In genomic region chr17:81666092-81666341, GRCh38 we compare ENCODE assay signal across 8 cellular contexts. TPM values are rescaled to one million over a fixed set of nuclear protein-coding genes. Genes with fewer than 3 reads are reported as not detected.
DNase-seq lines count a peak whose midpoint lies in the region; ATAC-seq lines count a peak whose summit lies in the region.

No MANE protein-coding gene starts in this region.

- intact Hi-C loops in activated T-helper 2 cell treated with anti-CD3 and anti-CD28 coated beads, Interferon-gamma antibody, Interleukin-2, Interleukin-4, amounts not matched to agents 10 μg/mL and 5 μg/mL and 100 μg/mL, durations not matched to agents 14 hours and 24 hours and 36 hours (cut with micrococcal nuclease) = loop anchor here (2.0 to 5.0 kb wide), 2 partner anchors 29 to 36 kb away; partner anchors contain the start of genes MRPL12, NPLOC4 and TSPAN10
- intact Hi-C loops in right cardiac atrium (cut with DNase I) = no loop called here

- H3K27ac ChIP-seq in right cardiac atrium (ENCODE audit: low read length) (peak overlapping the region; percentile 68), skeletal muscle tissue (ENCODE audit: low read depth, low read length) (peak overlapping the region; percentile 70)

- H3K4me3 Mint-ChIP-seq in activated T-helper 2 cell treated with anti-CD3 and anti-CD28 coated beads, Interferon-gamma antibody, Interleukin-2, Interleukin-4, amounts not matched to agents 10 μg/mL and 5 μg/mL and 100 μg/mL, durations not matched to agents 14 hours and 24 hours and 36 hours (ENCODE audit: low read depth) = peak overlapping the region; percentile 94

- peak overlapping the region; percentile 95 for H3K27ac Mint-ChIP-seq in activated T-helper 2 cell treated with anti-CD3 and anti-CD28 coated beads, Interferon-gamma antibody, Interleukin-2, Interleukin-4, amounts not matched to agents 10 μg/mL and 5 μg/mL and 100 μg/mL, durations not matched to agents 14 hours and 24 hours and 36 hours

- ATAC-seq in GM19035 (IDR thresholded peaks at IDR 0.05; ENCODE audit: unreplicated experiment) (peak; percentile 22), HG03159 (IDR thresholded peaks at IDR 0.05; ENCODE audit: unreplicated experiment) (peak; percentile 11), right cardiac atrium (peak in 1 of 2 donors; percentile 28)

- peaks cover 29% of the 10 kb centered on the region for H3K4me1 Mint-ChIP-seq in activated T-helper 2 cell treated with anti-CD3 and anti-CD28 coated beads, Interferon-gamma antibody, Interleukin-2, Interleukin-4, amounts not matched to agents 10 μg/mL and 5 μg/mL and 100 μg/mL, durations not matched to agents 14 hours and 24 hours and 36 hours (ENCODE audit: low read depth)

- peaks cover 9 to 18% (median 14%) of the 10 kb centered on the region in 3 donors for H3K36me3 ChIP-seq in skeletal muscle tissue (ENCODE audit: control insufficient read depth in 3 of 3, insufficient read depth in 3 of 3, low read length in 3 of 3)

- H3K9ac ChIP-seq in skeletal muscle tissue (ENCODE audit: low read depth in 1 of 3, low read length in 3 of 3) = peak overlapping the region; percentile 83 to 92 (median 92)

- peaks cover 51% of the 10 kb centered on the region for H3K36me3 Mint-ChIP-seq in activated T-helper 2 cell treated with anti-CD3 and anti-CD28 coated beads, Interferon-gamma antibody, Interleukin-2, Interleukin-4, amounts not matched to agents 10 μg/mL and 5 μg/mL and 100 μg/mL, durations not matched to agents 14 hours and 24 hours and 36 hours (ENCODE audit: low read depth)

- H3K4me1 ChIP-seq in right cardiac atrium (ENCODE audit: control insufficient read depth, insufficient read depth, low read length) = peaks cover 2% of the 10 kb centered on the region
- H3K4me1 ChIP-seq in skeletal muscle tissue (ENCODE audit: control insufficient read depth in 3 of 3, insufficient read depth in 3 of 3, low read length in 3 of 3) = peaks cover 16 to 33% (median 21%) of the 10 kb centered on the region in 3 donors

- no peaks in the 10 kb centered on the region for H3K27me3 Mint-ChIP-seq in activated T-helper 2 cell treated with anti-CD3 and anti-CD28 coated beads, Interferon-gamma antibody, Interleukin-2, Interleukin-4, amounts not matched to agents 10 μg/mL and 5 μg/mL and 100 μg/mL, durations not matched to agents 14 hours and 24 hours and 36 hours (ENCODE audit: low read depth)

- H3K9me3 ChIP-seq in right cardiac atrium (ENCODE audit: control insufficient read depth, low read length) = no peaks in the 10 kb centered on the region
- H3K9me3 ChIP-seq in skeletal muscle tissue (ENCODE audit: control insufficient read depth in 3 of 3, low read length in 3 of 3) = no peaks in the 10 kb centered on the region

- no peak for DNase-seq in activated T-helper 2 cell treated with anti-CD3 and anti-CD28 coated beads, Interferon-gamma antibody, Interleukin-2, Interleukin-4, amounts not matched to agents 10 μg/mL and 5 μg/mL and 100 μg/mL, durations not matched to agents 14 hours and 24 hours and 36 hours (ENCODE audit: low spot score)
- no peak for DNase-seq in right cardiac atrium
- DNase-seq in cortex of kidney (lab: John Stamatoyannopoulos, UW) = no peak
- no peak for DNase-seq in GM19238 (ENCODE audit: insufficient read length, low spot score)
- no peak for DNase-seq in NCI-H2029 (lab: John Stamatoyannopoulos, UW)

- H3K27me3 ChIP-seq in right cardiac atrium (ENCODE audit: control insufficient read depth, insufficient read depth) (no peaks in the 10 kb centered on the region), skeletal muscle tissue (ENCODE audit: control insufficient read depth in 3 of 3, insufficient read depth in 3 of 3, low read length in 3 of 3) (no peaks in the 10 kb centered on the region)

- no peaks in the 10 kb centered on the region for H3K9me3 Mint-ChIP-seq in activated T-helper 2 cell treated with anti-CD3 and anti-CD28 coated beads, Interferon-gamma antibody, Interleukin-2, Interleukin-4, amounts not matched to agents 10 μg/mL and 5 μg/mL and 100 μg/mL, durations not matched to agents 14 hours and 24 hours and 36 hours

- H3K4me3 ChIP-seq in right cardiac atrium (ENCODE audit: low read length) (peak overlapping the region; percentile 74), skeletal muscle tissue (ENCODE audit: low read length in 3 of 3) (peak overlapping the region; percentile 80 to 91 (median 91))

- WGBS in right cardiac atrium = 0% methylated on average over 16 of the region's 16 CpGs

RNA-seq across cellular contexts. Expression of gene OXLD1, which starts 0.4 kb away (rescaled TPM):
- total RNA-seq in activated T-helper 2 cell treated with anti-CD3 and anti-CD28 coated beads, Interferon-gamma antibody, Interleukin-2, Interleukin-4, amounts not matched to agents 10 μg/mL and 5 μg/mL and 100 μg/mL, durations not matched to agents 14 hours and 24 hours and 36 hours = 51.3 and 52.7 TPM in 2 replicates
- 10 to 100 TPM; 20.7 to 27.9 (median 24.6) TPM for total RNA-seq in right cardiac atrium
- 41.0 TPM for polyA plus RNA-seq in right cardiac atrium
- 10.4 TPM for total RNA-seq in skeletal muscle tissue

RNA-seq across cellular contexts. Expression of gene CCDC137, which starts 0.5 kb away (rescaled TPM):
- 50.8 and 51.7 TPM in 2 replicates for total RNA-seq in activated T-helper 2 cell treated with anti-CD3 and anti-CD28 coated beads, Interferon-gamma antibody, Interleukin-2, Interleukin-4, amounts not matched to agents 10 μg/mL and 5 μg/mL and 100 μg/mL, durations not matched to agents 14 hours and 24 hours and 36 hours
- 1 to 10 TPM; 5.0 to 7.8 (median 6.7) TPM for total RNA-seq in right cardiac atrium
- 10.9 TPM for polyA plus RNA-seq in right cardiac atrium
- total RNA-seq in skeletal muscle tissue = 5.7 TPM

RNA-seq across cellular contexts. Expression of gene PDE6G, which starts 9.7 kb away (rescaled TPM):
- 11.1 and 15.4 TPM in 2 replicates for total RNA-seq in activated T-helper 2 cell treated with anti-CD3 and anti-CD28 coated beads, Interferon-gamma antibody, Interleukin-2, Interleukin-4, amounts not matched to agents 10 μg/mL and 5 μg/mL and 100 μg/mL, durations not matched to agents 14 hours and 24 hours and 36 hours
- total RNA-seq in right cardiac atrium = under 1 TPM in 1 of 4 donors, not detected in 3; 0.41 TPM
- polyA plus RNA-seq in right cardiac atrium = not detected
- 1.0 TPM for total RNA-seq in skeletal muscle tissue

RNA-seq across cellular contexts. Expression of gene ARL16, which starts 17.6 kb away (rescaled TPM):
- 33.3 and 35.0 TPM in 2 replicates for total RNA-seq in activated T-helper 2 cell treated with anti-CD3 and anti-CD28 coated beads, Interferon-gamma antibody, Interleukin-2, Interleukin-4, amounts not matched to agents 10 μg/mL and 5 μg/mL and 100 μg/mL, durations not matched to agents 14 hours and 24 hours and 36 hours
- total RNA-seq in right cardiac atrium = 10 to 100 TPM; 13.2 to 24.4 (median 16.8) TPM
- polyA plus RNA-seq in right cardiac atrium = 20.9 TPM
- 25.1 TPM for total RNA-seq in skeletal muscle tissue

RNA-seq across cellular contexts. Expression of gene HGS, which starts 17.8 kb away (rescaled TPM):
- 130 and 134 TPM in 2 replicates for total RNA-seq in activated T-helper 2 cell treated with anti-CD3 and anti-CD28 coated beads, Interferon-gamma antibody, Interleukin-2, Interleukin-4, amounts not matched to agents 10 μg/mL and 5 μg/mL and 100 μg/mL, durations not matched to agents 14 hours and 24 hours and 36 hours
- total RNA-seq in right cardiac atrium (10 to 100 TPM; 42.1 to 50.3 (median 47.9) TPM), skeletal muscle tissue (27.7 TPM)
- 48.6 TPM for polyA plus RNA-seq in right cardiac atrium
